15 cellular contexts compared by ENCODE assay signal in genomic region chr6:104688283-104688969, GRCh38.
A peak's percentile ranks its signal among the peaks of the same experiment; 100 is the strongest.
DNase-seq lines count a peak whose midpoint lies in the region; ATAC-seq and TF ChIP-seq lines count a peak whose summit lies in the region.
"Had no signal": no experiment of that assay in that cellular context is flagged by ENCODE, and none has a peak within 500 bp of the region (broad histone marks: within the 10 kb centered on the region; RNA-seq: fewer than 3 reads in every experiment).

No MANE protein-coding gene starts in this region.

- DNase-seq in chondrocyte (ENCODE audit: low spot score) (no peak), spleen (no peak), pons (ENCODE audit: low spot score) (no peak)
- no peak for DNase-seq in effector memory CD8-positive, alpha-beta T cell
- DNase-seq: activated T-cell treated with anti-CD3 and anti-CD28 coated beads, Interleukin-2, amount 50 U/mL, for 1 hour; DND-41; endodermal cell; heart left ventricle; NCI-H1417 treated with DMSO at 0.1 percent for 48 hours; NCI-H510A treated with DMSO at 0.1 percent for 48 hours; ovary had no signal

- intact Hi-C loops in spleen (cut with DNase I; ENCODE audit: low total_unique reads): no loop called here

- H3K27me3 Mint-ChIP-seq in chondrocyte (ENCODE audit: low read depth): no peaks in the 10 kb centered on the region
- peaks cover 0 to 5% of the 10 kb centered on the region in 2 donors for H3K27me3 Mint-ChIP-seq in effector memory CD8-positive, alpha-beta T cell

- H3K9me3 Mint-ChIP-seq in chondrocyte (ENCODE audit: low read depth): peaks cover 7% of the 10 kb centered on the region
- H3K9me3 Mint-ChIP-seq in effector memory CD8-positive, alpha-beta T cell: no peaks in the 10 kb centered on the region
- H3K9me3 Mint-ChIP-seq: endodermal cell had no signal

- ATAC-seq in GM18498 (IDR thresholded peaks at IDR 0.05; ENCODE audit: unreplicated experiment) (peak; percentile 73), GM19455 (IDR thresholded peaks at IDR 0.05; ENCODE audit: unreplicated experiment) (peak; percentile 72), HG03039 (IDR thresholded peaks at IDR 0.05; ENCODE audit: unreplicated experiment) (peak; percentile 82), GM21717 (IDR thresholded peaks at IDR 0.05; ENCODE audit: unreplicated experiment) (no peak)
- no peak for ATAC-seq in effector memory CD8-positive, alpha-beta T cell (replicated peaks)
- ATAC-seq: heart left ventricle had no signal

- H3K27ac ChIP-seq in spleen: no peak overlapping the region
- H3K27ac ChIP-seq: heart left ventricle, ovary had no signal

- 67 to 76% (median 68%) methylated on average over 3 of the region's 3 CpGs for WGBS in spleen, 5 donors

- no peak overlapping the region for H3K4me3 Mint-ChIP-seq in chondrocyte (ENCODE audit: unreplicated experiment)
- H3K4me3 Mint-ChIP-seq in effector memory CD8-positive, alpha-beta T cell: no peak overlapping the region
- H3K4me3 Mint-ChIP-seq: endodermal cell had no signal

- H3K4me1 ChIP-seq in spleen: peaks cover 0 to 5% (median 0%) of the 10 kb centered on the region in 6 donors

- TF ChIP-seq CTCF in chondrocyte (IDR thresholded peaks at IDR 0.05) (no peak), spleen (IDR thresholded peaks at IDR 0.05 in 8 of 11, conservative IDR thresholded peaks at IDR 0.05 in 3 of 11) (no peak)

- peaks cover 2% of the 10 kb centered on the region for H3K36me3 Mint-ChIP-seq in chondrocyte (ENCODE audit: low read depth)
- no peaks in the 10 kb centered on the region for H3K36me3 Mint-ChIP-seq in effector memory CD8-positive, alpha-beta T cell (ENCODE audit: insufficient read depth)

- no peaks in the 10 kb centered on the region for H3K9me3 ChIP-seq in spleen
- H3K9me3 ChIP-seq: ovary had no signal

- TF ChIP-seq POLR2A in spleen (IDR thresholded peaks at IDR 0.05): no peak

- H3K4me1 Mint-ChIP-seq in chondrocyte (ENCODE audit: low read depth): peaks cover 27% of the 10 kb centered on the region
- H3K4me1 Mint-ChIP-seq in effector memory CD8-positive, alpha-beta T cell (ENCODE audit: low read depth in 2 of 2): peaks cover under 1 to 4% of the 10 kb centered on the region in 2 donors

- no peaks in the 10 kb centered on the region for H3K27me3 ChIP-seq in spleen (replicated peaks in 1 of 7)
- H3K27me3 ChIP-seq: heart left ventricle, ovary had no signal

- H3K27ac Mint-ChIP-seq in chondrocyte (ENCODE audit: unreplicated experiment): peak overlapping the region; percentile 6
- H3K27ac Mint-ChIP-seq in effector memory CD8-positive, alpha-beta T cell: peak overlapping the region in 1 of 2 donors; percentile 13
- H3K27ac Mint-ChIP-seq: endodermal cell had no signal

- no peaks in the 10 kb centered on the region for H3K36me3 ChIP-seq in spleen
- H3K36me3 ChIP-seq: heart left ventricle, ovary had no signal

- no peak overlapping the region for H3K4me3 ChIP-seq in spleen
- H3K4me3 ChIP-seq: heart left ventricle, ovary had no signal

Comparison
In these comparisons a context has a peak if more than half of its experiments do, and no peak if none do; other contexts are left out.
1. ATAC-seq: peak in GM18498 (single experiment), GM19455 (single experiment) and HG03039 (single experiment); none in GM21717 (single experiment) and effector memory CD8-positive, alpha-beta T cell (single experiment).